Comparison of ENCODE assay signal across 7 cellular contexts in genomic region chr1:6743189-6744101, GRCh38. TPM values are rescaled to one million over a fixed set of nuclear protein-coding genes. Genes with fewer than 3 reads are reported as not detected.
DNase-seq lines count a peak whose midpoint lies in the region; ATAC-seq, FAIRE-seq and TF ChIP-seq lines count a peak whose summit lies in the region.

No MANE protein-coding gene starts in this region.

- H2AFZ ChIP-seq in astrocyte (ENCODE audit: low read depth, low read length), result peak overlapping the region; percentile 89

- no peaks in the 10 kb centered on the region for H4K20me1 ChIP-seq in astrocyte (ENCODE audit: insufficient read depth, low read length)

- H3K36me3 ChIP-seq in astrocyte (ENCODE audit: insufficient read depth, low read length), result no peaks in the 10 kb centered on the region

- H3K4me3 ChIP-seq in astrocyte (ENCODE audit: insufficient read depth, low read depth, low read length), result no peak overlapping the region

- peaks cover 13% of the 10 kb centered on the region for H3K4me1 ChIP-seq in astrocyte (ENCODE audit: insufficient read depth, low read length)

- no peaks in the 10 kb centered on the region for H3K79me2 ChIP-seq in astrocyte (ENCODE audit: insufficient read depth, low read length)

- H3K27ac Mint-ChIP-seq in astrocyte (ENCODE audit: unreplicated experiment) (peak overlapping the region; percentile 93), immature natural killer cell (peak overlapping the region in 2 of 6 donors; percentile 10 to 41)

- no peak overlapping the region for H3K9ac ChIP-seq in astrocyte (ENCODE audit: low read length)

- H3K4me2 ChIP-seq in astrocyte (ENCODE audit: low read length), result peak overlapping the region; percentile 73

- peaks cover 11% of the 10 kb centered on the region for H3K4me1 Mint-ChIP-seq in astrocyte (ENCODE audit: low read depth, unreplicated experiment)
- peaks cover 13% of the 10 kb centered on the region in 2 donors for H3K4me1 Mint-ChIP-seq in immature natural killer cell

- in situ Hi-C loops in GM13976 (cut with MboI; ENCODE audit: low sequenced_read_pairs, unreplicated experiment), result no loop called here

- H3K36me3 Mint-ChIP-seq in astrocyte (ENCODE audit: low read depth, unreplicated experiment) (no peaks in the 10 kb centered on the region), immature natural killer cell (no peaks in the 10 kb centered on the region)

- ATAC-seq in stimulated activated naive CD8-positive, alpha-beta T cell treated with anti-CD3 and anti-CD28 coated beads, Interleukin-15, Interleukin-2, amounts not matched to agents 100 U/mL and 50 U/mL, for 24 hours, result peak; percentile 17

- FAIRE-seq in astrocyte (lab: Jason Lieb, UNC), result peak; percentile 96

- H3K9me3 ChIP-seq in astrocyte (ENCODE audit: insufficient read depth, low read depth, low read length), result no peaks in the 10 kb centered on the region

- H3K27ac ChIP-seq in astrocyte (ENCODE audit: low read depth, low read length), result peak overlapping the region; percentile 31

- TF ChIP-seq CTCF in GM13976 (IDR thresholded peaks at IDR 0.05; ENCODE audit: borderline replicate concordance, control extremely low read depth, extremely low read depth, insufficient read depth, missing control alignments) (no peak), astrocyte (IDR thresholded peaks at IDR 0.05; ENCODE audit: insufficient read depth, low read depth, low read length) (no peak)

- H3K27me3 Mint-ChIP-seq in astrocyte (ENCODE audit: low read depth, unreplicated experiment) (peaks cover 5% of the 10 kb centered on the region), immature natural killer cell (ENCODE audit: low read depth in 3 of 3) (peaks cover 4 to 17% (median 11%) of the 10 kb centered on the region in 3 donors)

- peak; percentile 38 for DNase-seq in GM13976 (ENCODE audit: low spot score)
- DNase-seq in NCI-H446 (lab: John Stamatoyannopoulos, UW), result peak; percentile 16 to 43
- peak; percentile 88 for DNase-seq in astrocyte (ENCODE audit: low read depth)
- DNase-seq in immature natural killer cell, result peak; percentile 24 to 54 (median 34)
- peak; percentile 20 for DNase-seq in stimulated activated naive CD8-positive, alpha-beta T cell treated with anti-CD3 and anti-CD28 coated beads, Interleukin-15, Interleukin-2, amounts not matched to agents 100 U/mL and 50 U/mL, for 24 hours
- DNase-seq in HuH-7.5 (ENCODE audit: low spot score), result no peak
- no peak for DNase-seq in NCI-H2081 (lab: John Stamatoyannopoulos, UW)

- H3K27me3 ChIP-seq in astrocyte (ENCODE audit: insufficient read depth, low read length), result peaks cover 11% of the 10 kb centered on the region

- no peaks in the 10 kb centered on the region for H3K9me3 Mint-ChIP-seq in astrocyte (ENCODE audit: unreplicated experiment)
- H3K9me3 Mint-ChIP-seq in immature natural killer cell, result no peaks in the 10 kb centered on the region

- H3K4me3 Mint-ChIP-seq in astrocyte (ENCODE audit: unreplicated experiment) (peak overlapping the region; percentile 34), immature natural killer cell (peak overlapping the region in 1 of 5 donors; percentile 15)

RNA-seq across cellular contexts. Expression of gene CAMTA1, which starts 41.8 kb away (rescaled TPM):
- total RNA-seq in astrocyte, result 69.2 and 77.6 TPM in 2 replicates
- 10 to 100 TPM; 52.7 to 89.0 (median 71.0) TPM for polyA plus RNA-seq in immature natural killer cell

RNA-seq across cellular contexts. Expression of gene DNAJC11, which starts 41.8 kb away (rescaled TPM):
- 58.9 and 63.9 TPM in 2 replicates for total RNA-seq in astrocyte
- 10 to 100 TPM in 2 of 3 donors, 1 to 10 TPM in 1; 9.6 to 22.6 (median 13.5) TPM for polyA plus RNA-seq in immature natural killer cell

Comparison
In these comparisons a context has a peak if more than half of its experiments do, and no peak if none do; other contexts are left out.
1. DNase-seq: peak in GM13976 (single experiment), NCI-H446 (2 of 2), astrocyte (single experiment), immature natural killer cell (3 of 3) and stimulated activated naive CD8-positive, alpha-beta T cell treated with anti-CD3 and anti-CD28 coated beads, Interleukin-15, Interleukin-2, amounts not matched to agents 100 U/mL and 50 U/mL, for 24 hours (single experiment); none in HuH-7.5 (single experiment) and NCI-H2081 (0 of 2).